In the genomic region with DNA sequence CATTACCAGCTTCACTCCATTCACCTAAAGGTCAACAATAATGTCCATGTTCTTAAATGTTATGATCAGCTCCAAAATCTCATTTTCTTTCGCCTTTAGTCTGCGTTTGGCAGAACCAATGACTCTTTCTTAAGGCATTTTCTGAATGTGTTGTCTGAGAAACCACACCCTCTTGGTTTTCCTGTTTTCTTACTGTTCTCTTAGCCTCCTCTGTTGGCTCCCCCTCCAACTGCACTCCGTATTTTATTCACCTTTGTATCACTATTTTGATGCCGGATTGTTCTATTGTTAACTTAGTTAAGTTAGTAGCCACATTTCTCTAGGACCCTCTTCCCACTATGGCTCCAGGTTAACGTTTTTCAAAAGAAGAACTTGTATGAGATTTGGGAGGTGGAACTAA, we compare ENCODE assay signal across 23 cellular contexts.
DNase-seq lines count a peak whose midpoint lies in the region; ATAC-seq, FAIRE-seq and TF ChIP-seq lines count a peak whose summit lies in the region.
"Had no signal": no experiment of that assay in that cellular context is flagged by ENCODE, and none has a peak within 500 bp of the region (broad histone marks: within the 10 kb centered on the region; RNA-seq: fewer than 3 reads in every experiment).

No MANE protein-coding gene starts in this region.

- CTCF ChIA-PET in OCI-LY7 (lab: Charles Lee; ENCODE audit: unreplicated experiment), result no interaction called here

- no peak for TF ChIP-seq CTCF in bronchial epithelial cell (IDR thresholded peaks at IDR 0.05; ENCODE audit: insufficient read depth, low read length, severe bottlenecking)
- TF ChIP-seq CTCF in OCI-LY7 (conservative IDR thresholded peaks at IDR 0.05; ENCODE audit: low read length), result no peak

- peaks cover 2% of the 10 kb centered on the region for H3K36me3 Mint-ChIP-seq in activated naive CD8-positive, alpha-beta T cell
- H3K36me3 Mint-ChIP-seq in activated naive CD8-positive, alpha-beta T cell treated with anti-CD3 and anti-CD28 coated beads, Interleukin-2, amount 50 U/mL, for 24 hours (ENCODE audit: low read depth), result peaks cover 3% of the 10 kb centered on the region
- H3K36me3 Mint-ChIP-seq in T-helper 1 cell treated with Interleukin-12 subunit alpha and Interleukin-12 subunit beta and Interleukin-4 antibody, amounts not matched to agents 30 μg/mL and 1 μg/mL, for 36 hours (ENCODE audit: low read depth), result peaks cover 2% of the 10 kb centered on the region

- H3K27me3 ChIP-seq in bronchial epithelial cell (ENCODE audit: control insufficient read depth, insufficient read depth, low read length), result no peaks in the 10 kb centered on the region

- peak overlapping the region; percentile 66 for H3K27ac Mint-ChIP-seq in activated naive CD8-positive, alpha-beta T cell
- H3K27ac Mint-ChIP-seq in activated naive CD8-positive, alpha-beta T cell treated with anti-CD3 and anti-CD28 coated beads, Interleukin-2, amount 50 U/mL, for 24 hours, result no peak overlapping the region
- H3K27ac Mint-ChIP-seq in T-helper 1 cell treated with Interleukin-12 subunit alpha and Interleukin-12 subunit beta and Interleukin-4 antibody, amounts not matched to agents 30 μg/mL and 1 μg/mL, for 36 hours, result peak overlapping the region; percentile 52
- H3K27ac Mint-ChIP-seq: endodermal cell had no signal

- FAIRE-seq in bronchial epithelial cell (lab: Jason Lieb, UNC), result no peak
- FAIRE-seq: GM18507 had no signal

- no peak overlapping the region for H2AFZ ChIP-seq in OCI-LY7 (ENCODE audit: low read length)

- intact Hi-C loops in OCI-LY7 (cut with micrococcal nuclease; ENCODE audit: unreplicated experiment), result no loop called here

- no peaks in the 10 kb centered on the region for H3K9me2 ChIP-seq in OCI-LY7 (ENCODE audit: insufficient read depth, low read length)

- no peak overlapping the region for H3K4me2 ChIP-seq in OCI-LY7 (ENCODE audit: low read length)

- POLR2A ChIA-PET in OCI-LY7 (lab: Charles Lee), result no interaction called here

- H3K4me1 ChIP-seq in OCI-LY7 (ENCODE audit: insufficient read depth, low read length, poor library complexity, severe bottlenecking), result no peaks in the 10 kb centered on the region
- H3K4me1 ChIP-seq: left ventricle myocardium inferior had no signal

- ATAC-seq in activated naive CD8-positive, alpha-beta T cell treated with anti-CD3 and anti-CD28 coated beads, Interleukin-2, amount 50 U/mL, for 24 hours, result no peak
- no peak for ATAC-seq in GM19035 (IDR thresholded peaks at IDR 0.05; ENCODE audit: unreplicated experiment)
- ATAC-seq: Panc1 had no signal

- no peaks in the 10 kb centered on the region for H3K27me3 Mint-ChIP-seq in activated naive CD8-positive, alpha-beta T cell
- no peaks in the 10 kb centered on the region for H3K27me3 Mint-ChIP-seq in activated naive CD8-positive, alpha-beta T cell treated with anti-CD3 and anti-CD28 coated beads, Interleukin-2, amount 50 U/mL, for 24 hours
- peaks cover 10% of the 10 kb centered on the region for H3K27me3 Mint-ChIP-seq in T-helper 1 cell treated with Interleukin-12 subunit alpha and Interleukin-12 subunit beta and Interleukin-4 antibody, amounts not matched to agents 30 μg/mL and 1 μg/mL, for 36 hours (ENCODE audit: low read depth)

- no peaks in the 10 kb centered on the region for H3K9me3 ChIP-seq in OCI-LY7 (ENCODE audit: low read length)

- H3K27ac ChIP-seq in OCI-LY7 (ENCODE audit: low read depth, low read length, poor library complexity, severe bottlenecking), result no peak overlapping the region
- H3K27ac ChIP-seq: HL-60, left ventricle myocardium inferior, SK-N-MC had no signal

- no TSS peak for BruUV-seq in OCI-LY7 (replicated peaks; lab: Mats Ljungman, UMichigan)

- no peaks in the 10 kb centered on the region for H3K36me3 ChIP-seq in bronchial epithelial cell (ENCODE audit: control insufficient read depth, insufficient read depth, low read length)
- H3K36me3 ChIP-seq in OCI-LY7 (ENCODE audit: insufficient read depth, low read length), result no peaks in the 10 kb centered on the region
- H3K36me3 ChIP-seq: left ventricle myocardium inferior had no signal

- H3K4me1 Mint-ChIP-seq in activated naive CD8-positive, alpha-beta T cell (ENCODE audit: low read depth), result peaks cover 40% of the 10 kb centered on the region
- peaks cover 20% of the 10 kb centered on the region for H3K4me1 Mint-ChIP-seq in activated naive CD8-positive, alpha-beta T cell treated with anti-CD3 and anti-CD28 coated beads, Interleukin-2, amount 50 U/mL, for 24 hours
- peaks cover 26% of the 10 kb centered on the region for H3K4me1 Mint-ChIP-seq in T-helper 1 cell treated with Interleukin-12 subunit alpha and Interleukin-12 subunit beta and Interleukin-4 antibody, amounts not matched to agents 30 μg/mL and 1 μg/mL, for 36 hours (ENCODE audit: low read depth)
- H3K4me1 Mint-ChIP-seq: endodermal cell had no signal

- H3K9me3 Mint-ChIP-seq in activated naive CD8-positive, alpha-beta T cell (ENCODE audit: low read depth), result no peaks in the 10 kb centered on the region
- H3K9me3 Mint-ChIP-seq in activated naive CD8-positive, alpha-beta T cell treated with anti-CD3 and anti-CD28 coated beads, Interleukin-2, amount 50 U/mL, for 24 hours, result peaks cover 7% of the 10 kb centered on the region
- H3K9me3 Mint-ChIP-seq in T-helper 1 cell treated with Interleukin-12 subunit alpha and Interleukin-12 subunit beta and Interleukin-4 antibody, amounts not matched to agents 30 μg/mL and 1 μg/mL, for 36 hours, result peaks cover 10% of the 10 kb centered on the region

- no peaks in the 10 kb centered on the region for H3K79me2 ChIP-seq in OCI-LY7 (ENCODE audit: insufficient read depth, low read depth, low read length)

- peak overlapping the region; percentile 76 for H3K4me3 Mint-ChIP-seq in activated naive CD8-positive, alpha-beta T cell
- no peak overlapping the region for H3K4me3 Mint-ChIP-seq in activated naive CD8-positive, alpha-beta T cell treated with anti-CD3 and anti-CD28 coated beads, Interleukin-2, amount 50 U/mL, for 24 hours
- H3K4me3 Mint-ChIP-seq in T-helper 1 cell treated with Interleukin-12 subunit alpha and Interleukin-12 subunit beta and Interleukin-4 antibody, amounts not matched to agents 30 μg/mL and 1 μg/mL, for 36 hours, result peak overlapping the region; percentile 64
- H3K4me3 Mint-ChIP-seq: endodermal cell had no signal

- H4K20me1 ChIP-seq in OCI-LY7 (ENCODE audit: insufficient read depth, low read length), result no peaks in the 10 kb centered on the region

- no peak for DNase-seq in activated naive CD8-positive, alpha-beta T cell treated with anti-CD3 and anti-CD28 coated beads, Interleukin-2, amount 50 U/mL, for 24 hours
- DNase-seq in bronchial epithelial cell (ENCODE audit: low read depth) (peak; percentile 39), NCI-H1417 (lab: John Stamatoyannopoulos, UW) (no peak), OCI-LY7 (ENCODE audit: low spot score) (no peak)
- DNase-seq: activated CD4-positive, CD25-positive, alpha-beta regulatory T cell treated with anti-CD3 and anti-CD28 coated beads, Interleukin-2, amount 50 U/mL, for 72 hours; amygdala; endodermal cell; head of caudate nucleus; IMR-90; left ventricle myocardium inferior; MM.1S; NCI-H2227 treated with DMSO at 0.1 percent for 48 hours; NCI-H82; occipital lobe; stimulated activated CD8-positive, alpha-beta memory T cell treated with anti-CD3 and anti-CD28 coated beads, Interleukin-4, amount 100 ng/mL, for 48 hours; T1000 had no signal

- no peak overlapping the region for H3K4me3 ChIP-seq in bronchial epithelial cell (ENCODE audit: low read depth, low read length)
- H3K4me3 ChIP-seq in OCI-LY7 (ENCODE audit: low read depth, low read length, poor library complexity, severe bottlenecking), result no peak overlapping the region
- H3K4me3 ChIP-seq: left ventricle myocardium inferior, SK-N-MC had no signal
